ENCODE assay signal across 23 cellular contexts in genomic region chr5:171838066-171838465, GRCh38. TPM values are rescaled to one million over a fixed set of nuclear protein-coding genes. Genes with fewer than 3 reads are reported as not detected.
"Had no signal": no experiment of that assay in that cellular context is flagged by ENCODE, and none has a peak within 500 bp of the region (broad histone marks: within the 10 kb centered on the region; RNA-seq: fewer than 3 reads in every experiment).

No MANE protein-coding gene starts in this region.

- DNase-seq: IMR-90, KBM-7, MV-4-11, NCI-H1048, NCI-H1105, NCI-H1417, NCI-H146, NCI-H1694 treated with DMSO at 0.1 percent for 48 hours, NCI-H1930, NCI-H2081, NCI-H2107, NCI-H2227 treated with DMSO at 0.1 percent for 48 hours, NCI-H524, NCI-H69, NCI-H774, SHP77 had no signal

- H3K27ac ChIP-seq: RWPE1 had no signal

- ATAC-seq: HepG2, SK-N-SH treated with all-trans-retinoic acid at 6 μM for 48 hours had no signal

RNA-seq across cellular contexts. Expression of gene SMIM23, which starts 52.4 kb away (rescaled TPM):
- total RNA-seq: HepG2, HT1080, IMR-90, LHCN-M2, MCF 10A, NCI-H460 had no signal
- polyA plus RNA-seq: HepG2, IMR-90 had no signal
